1 cellular context compared by ENCODE assay signal in the genomic region with DNA sequence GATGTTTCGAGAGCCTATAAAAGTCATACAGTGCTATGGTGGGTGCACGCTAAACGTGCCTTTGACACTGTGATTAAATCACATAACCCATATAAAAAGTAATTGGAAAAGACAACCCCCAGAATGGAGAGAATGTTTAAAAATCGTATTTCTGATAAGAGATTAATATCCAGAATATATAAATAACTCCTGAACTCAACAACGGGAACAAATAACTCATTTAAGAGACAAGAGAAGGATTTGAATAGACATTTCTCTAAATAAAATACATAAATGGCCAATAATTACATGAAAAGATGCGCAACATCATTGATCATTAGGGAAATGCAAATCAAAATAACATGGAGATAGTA.
TF ChIP-seq lines count a peak whose summit lies in the region.

No MANE protein-coding gene starts in this region.

TF ChIP-seq in HEK293, 187 proteins besides CTCF, POLR2A, EP300 and RAD21 (continued from another document):
- TF ChIP-seq ZNF626 (tag by site-specific recombination; IDR thresholded peaks at IDR 0.05) (no peak), ZNF391 (tag by site-specific recombination; IDR thresholded peaks at IDR 0.05; ENCODE audit: borderline replicate concordance, low read depth) (no peak), ZNF157 (tag by site-specific recombination; IDR thresholded peaks at IDR 0.05) (no peak)
- TF ChIP-seq, protein P1, sequence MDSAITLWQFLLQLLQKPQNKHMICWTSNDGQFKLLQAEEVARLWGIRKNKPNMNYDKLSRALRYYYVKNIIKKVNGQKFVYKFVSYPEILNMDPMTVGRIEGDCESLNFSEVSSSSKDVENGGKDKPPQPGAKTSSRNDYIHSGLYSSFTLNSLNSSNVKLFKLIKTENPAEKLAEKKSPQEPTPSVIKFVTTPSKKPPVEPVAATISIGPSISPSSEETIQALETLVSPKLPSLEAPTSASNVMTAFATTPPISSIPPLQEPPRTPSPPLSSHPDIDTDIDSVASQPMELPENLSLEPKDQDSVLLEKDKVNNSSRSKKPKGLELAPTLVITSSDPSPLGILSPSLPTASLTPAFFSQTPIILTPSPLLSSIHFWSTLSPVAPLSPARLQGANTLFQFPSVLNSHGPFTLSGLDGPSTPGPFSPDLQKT (IDR thresholded peaks at IDR 0.05; ENCODE audit: borderline replicate concordance, low read depth, low read length): no peak
